18 cellular contexts compared by ENCODE assay signal in the genomic region with DNA sequence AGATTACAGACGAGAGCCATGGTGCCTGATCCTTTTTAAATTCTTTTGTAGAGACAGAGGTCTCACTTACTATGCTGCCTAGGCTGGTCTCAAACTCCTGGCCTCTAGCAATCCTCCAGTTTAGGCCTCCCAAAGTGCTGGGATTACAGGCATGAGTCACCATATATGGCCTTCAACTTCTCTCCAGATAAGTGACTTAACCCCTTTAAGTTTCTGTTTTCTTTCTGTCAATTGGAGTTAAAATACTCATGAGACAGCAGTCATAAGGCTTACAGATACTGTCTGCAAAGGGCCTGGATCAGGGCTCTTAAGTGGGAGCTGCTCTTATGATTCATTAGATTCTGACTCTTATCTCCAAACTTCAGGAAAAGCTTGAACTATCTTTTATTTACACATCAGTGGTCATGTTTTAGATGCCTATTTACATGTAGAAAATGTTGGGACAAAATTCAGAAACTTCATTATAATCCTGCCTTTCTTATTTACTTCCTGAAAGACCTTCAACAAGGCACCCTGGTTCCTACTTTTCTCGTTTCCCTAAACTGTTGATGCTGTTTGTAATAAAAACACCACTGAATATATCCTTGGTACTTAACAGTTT.
DNase-seq lines count a peak whose midpoint lies in the region; ATAC-seq and TF ChIP-seq lines count a peak whose summit lies in the region.
"Had no signal": no experiment of that assay in that cellular context is flagged by ENCODE, and none has a peak within 500 bp of the region (broad histone marks: within the 10 kb centered on the region; RNA-seq: fewer than 3 reads in every experiment).

No MANE protein-coding gene starts in this region.

- H3K4me3 ChIP-seq in brain microvascular endothelial cell (ENCODE audit: low read depth, low read length) (no peak overlapping the region), mesenchymal stem cell (ENCODE audit: insufficient read depth in 1 of 2, low read depth in 1 of 2, low read length in 2 of 2) (no peak overlapping the region), tibial nerve (no peak overlapping the region)
- H3K4me3 ChIP-seq: GM23338, SK-N-MC had no signal

- H2AK5ac ChIP-seq in mesenchymal stem cell (ENCODE audit: low read length, severe bottlenecking): no peak overlapping the region

- H4K91ac ChIP-seq in mesenchymal stem cell (ENCODE audit: low read length): no peak overlapping the region

- H3K18ac ChIP-seq in mesenchymal stem cell (ENCODE audit: low read depth in 1 of 2, low read length in 2 of 2): peak overlapping the region in 1 of 2 experiments; percentile 66

- no peak overlapping the region for H3K27ac ChIP-seq in brain microvascular endothelial cell
- no peak overlapping the region for H3K27ac ChIP-seq in mesenchymal stem cell (ENCODE audit: low read length, poor library complexity, severe bottlenecking)
- H3K27ac ChIP-seq in tibial nerve: no peak overlapping the region
- H3K27ac ChIP-seq: neutrophil, SK-N-MC had no signal

- no peaks in the 10 kb centered on the region for H3K9me3 ChIP-seq in mesenchymal stem cell (ENCODE audit: control insufficient read depth, low read length)
- H3K9me3 ChIP-seq in tibial nerve: no peaks in the 10 kb centered on the region
- H3K9me3 ChIP-seq: neutrophil had no signal

- no peak overlapping the region for H3K23ac ChIP-seq in mesenchymal stem cell (ENCODE audit: low read length in 2 of 2)

- H3K9ac ChIP-seq in mesenchymal stem cell (ENCODE audit: low read length): no peak overlapping the region

- no peak overlapping the region for H2BK120ac ChIP-seq in mesenchymal stem cell (ENCODE audit: low read depth, low read length)

- H3K4me1 ChIP-seq in mesenchymal stem cell (ENCODE audit: control insufficient read depth, insufficient read depth, low read depth, low read length) (no peaks in the 10 kb centered on the region), tibial nerve (no peaks in the 10 kb centered on the region)

- H3K79me1 ChIP-seq in mesenchymal stem cell (replicated peaks; ENCODE audit: low read length, poor library complexity, severe bottlenecking): no peaks in the 10 kb centered on the region

- H2BK12ac ChIP-seq in mesenchymal stem cell (ENCODE audit: low read length in 2 of 2): no peak overlapping the region

- H3K27me3 ChIP-seq in brain microvascular endothelial cell (replicated peaks) (no peaks in the 10 kb centered on the region), mesenchymal stem cell (ENCODE audit: control insufficient read depth in 1 of 2, insufficient read depth in 1 of 2, low read length in 2 of 2) (no peaks in the 10 kb centered on the region), tibial nerve (no peaks in the 10 kb centered on the region)
- H3K27me3 ChIP-seq: neutrophil had no signal

- TF ChIP-seq CTCF in brain microvascular endothelial cell (IDR thresholded peaks at IDR 0.05; ENCODE audit: low read depth, low read length, missing control alignments) (no peak), tibial nerve (IDR thresholded peaks at IDR 0.05) (no peak)

- H3K36me3 ChIP-seq in brain microvascular endothelial cell (replicated peaks) (no peaks in the 10 kb centered on the region), mesenchymal stem cell (ENCODE audit: control insufficient read depth in 1 of 2, insufficient read depth in 2 of 2, low read depth in 1 of 2, low read length in 2 of 2) (no peaks in the 10 kb centered on the region), tibial nerve (no peaks in the 10 kb centered on the region)
- H3K36me3 ChIP-seq: neutrophil had no signal

- peak overlapping the region; percentile 67 for H2BK15ac ChIP-seq in mesenchymal stem cell (ENCODE audit: low read depth, poor library complexity, severe bottlenecking)

- DNase-seq in EH (ENCODE audit: low read depth) (peak; percentile 57), MV-4-11 (lab: John Stamatoyannopoulos, UW) (peak; percentile 58), brain microvascular endothelial cell (peak; percentile 7), mesenchymal stem cell (peak; percentile 86), tibial nerve (ENCODE audit: low spot score in 2 of 2) (no peak)
- no peak for DNase-seq in stimulated activated naive CD8-positive, alpha-beta T cell treated with anti-CD3 and anti-CD28 coated beads, Interleukin-15, Interleukin-2, amounts not matched to agents 100 U/mL and 50 U/mL, for 24 hours
- DNase-seq: activated CD8-positive, alpha-beta T cell treated with anti-CD3 and anti-CD28 coated beads, Interleukin-2, amount 10 ng/mL, durations not matched to agents 7 days and 5 days; activated naive CD4-positive, alpha-beta T cell treated with anti-CD3 and anti-CD28 coated beads, Interleukin-2, amount 50 U/mL, for 16 hours; activated T-cell treated with anti-CD3 and anti-CD28 coated beads, Interleukin-2, amount 50 U/mL, for 4 hours; NCI-H1417 treated with DMSO at 0.1 percent for 48 hours; NCI-H748 treated with DMSO at 0.1 percent for 48 hours had no signal

- no peak for TF ChIP-seq EP300 in tibial nerve (IDR thresholded peaks at IDR 0.05)

- no peak for TF ChIP-seq POLR2A in tibial nerve (IDR thresholded peaks at IDR 0.05)

- no peak overlapping the region for H3K4me2 ChIP-seq in mesenchymal stem cell (ENCODE audit: low read length, poor library complexity, severe bottlenecking)
- H3K4me2 ChIP-seq: GM23338 had no signal

- no peak overlapping the region for H2AFZ ChIP-seq in mesenchymal stem cell (ENCODE audit: low read depth, low read length)
- H2AFZ ChIP-seq: GM23338 had no signal

- in situ Hi-C loops in brain microvascular endothelial cell (cut with HindIII; ENCODE audit: low pct_ligation_motif_present, low sequenced_read_pairs): no loop called here

- ATAC-seq in GM18511 (IDR thresholded peaks at IDR 0.05; ENCODE audit: unreplicated experiment) (no peak), HG03159 (IDR thresholded peaks at IDR 0.05; ENCODE audit: unreplicated experiment) (no peak)
- no peak for ATAC-seq in stimulated activated naive CD8-positive, alpha-beta T cell treated with anti-CD3 and anti-CD28 coated beads, Interleukin-15, Interleukin-2, amounts not matched to agents 100 U/mL and 50 U/mL, for 24 hours
- ATAC-seq: activated CD8-positive, alpha-beta T cell treated with anti-CD3 and anti-CD28 coated beads, Interleukin-2, amount 10 ng/mL, durations not matched to agents 7 days and 5 days; activated T-cell treated with anti-CD3 and anti-CD28 coated beads, Interleukin-2, amount 50 U/mL, for 4 hours; GM23338; left lobe of liver; stimulated activated effector memory CD8-positive, alpha-beta T cell treated with anti-CD3 and anti-CD28 coated beads, Interleukin-12 subunit alpha, Interleukin-12 subunit beta, amount 100 ng/mL, for 72 hours had no signal

- no peak overlapping the region for H2BK5ac ChIP-seq in mesenchymal stem cell (ENCODE audit: low read depth, low read length, poor library complexity, severe bottlenecking)

- no peak overlapping the region for H4K8ac ChIP-seq in mesenchymal stem cell (ENCODE audit: low read length)

- no peak overlapping the region for H3K14ac ChIP-seq in mesenchymal stem cell (ENCODE audit: low read length in 2 of 2)

- no peak overlapping the region for H3K4ac ChIP-seq in mesenchymal stem cell (ENCODE audit: low read depth in 1 of 2, low read length in 2 of 2)

- 43% methylated on average over 2 of the region's 2 CpGs for WGBS in mesenchymal stem cell
- 80 to 83% methylated on average over 2 of the region's 2 CpGs for WGBS in tibial nerve, 2 donors

Comparison
In these comparisons a context has a peak if more than half of its experiments do, and no peak if none do; other contexts are left out.
1. DNase-seq: peak in EH (single experiment), MV-4-11 (single experiment), brain microvascular endothelial cell (single experiment) and mesenchymal stem cell (single experiment); none in tibial nerve (0 of 2) and stimulated activated naive CD8-positive, alpha-beta T cell treated with anti-CD3 and anti-CD28 coated beads, Interleukin-15, Interleukin-2, amounts not matched to agents 100 U/mL and 50 U/mL, for 24 hours (single experiment).